ENCODE assay signal across 13 cellular contexts in genomic region chr9:86700601-86701000, GRCh38.
DNase-seq lines count a peak whose midpoint lies in the region; ATAC-seq and TF ChIP-seq lines count a peak whose summit lies in the region.
"Had no signal": no experiment of that assay in that cellular context is flagged by ENCODE, and none has a peak within 500 bp of the region (broad histone marks: within the 10 kb centered on the region; RNA-seq: fewer than 3 reads in every experiment).

No MANE protein-coding gene starts in this region.

- H3K9me2 ChIP-seq in hepatocyte (replicated peaks; ENCODE audit: insufficient read depth), result no peaks in the 10 kb centered on the region

- 0 out of 2 replicates have a peak, but pooled peaks have one; percentile 30 for ATAC-seq in IMR-90 (ENCODE audit: low read depth)
- ATAC-seq in GM19328 (IDR thresholded peaks at IDR 0.05; ENCODE audit: unreplicated experiment), result no peak
- ATAC-seq in GM18517 (IDR thresholded peaks at IDR 0.05; ENCODE audit: unreplicated experiment), result no peak

- H3K4ac ChIP-seq in IMR-90 (ENCODE audit: low read depth, low read length), result no peak overlapping the region

- no peak for TF ChIP-seq CTCF in IMR-90 (conservative IDR thresholded peaks at IDR 0.05; ENCODE audit: low read depth, low read length)
- no peak for TF ChIP-seq CTCF in mammary epithelial cell (conservative IDR thresholded peaks at IDR 0.05 in 1 of 2, IDR thresholded peaks at IDR 0.05 in 1 of 2; ENCODE audit: extremely low read depth in 1 of 2, insufficient read depth in 1 of 2, low read depth in 1 of 2, low read length in 2 of 2)
- no peak for TF ChIP-seq CTCF in hepatocyte (IDR thresholded peaks at IDR 0.05; ENCODE audit: poor library complexity)
- TF ChIP-seq CTCF in GM13977 (IDR thresholded peaks at IDR 0.05; ENCODE audit: extremely low read depth, insufficient read depth, missing control alignments), result no peak

- no peaks in the 10 kb centered on the region for H3K36me3 ChIP-seq in IMR-90 (ENCODE audit: control insufficient read depth, insufficient read depth, low read length)
- H3K36me3 ChIP-seq in mammary epithelial cell (ENCODE audit: insufficient read depth, low read length), result no peaks in the 10 kb centered on the region
- no peaks in the 10 kb centered on the region for H3K36me3 ChIP-seq in hepatocyte (replicated peaks; ENCODE audit: insufficient read depth, low read depth)
- H3K36me3 ChIP-seq in rectal smooth muscle tissue (ENCODE audit: control insufficient read depth, insufficient read depth, low read length), result no peaks in the 10 kb centered on the region
- H3K36me3 ChIP-seq: BLaER1 treated with 17β-estradiol and CSF1 and Interleukin-3, amounts not matched to agents 10 nM and 100 nM; colonic mucosa had no signal

- H3K4me2 ChIP-seq in IMR-90 (ENCODE audit: low read depth, low read length) (no peak overlapping the region; the same call in 1 of the 2 replicates), mammary epithelial cell (ENCODE audit: insufficient read depth, low read depth, low read length) (peak overlapping the region; percentile 10), hepatocyte (peak overlapping the region; percentile 49)
- H3K4me2 ChIP-seq: BLaER1 treated with 17β-estradiol and CSF1 and Interleukin-3, amounts not matched to agents 10 nM and 100 nM had no signal

- no peak overlapping the region for H2BK120ac ChIP-seq in IMR-90 (ENCODE audit: low read depth, low read length)

- H3K56ac ChIP-seq in IMR-90 (ENCODE audit: extremely low read depth, insufficient read depth, low read length), result no peak overlapping the region

- no peak overlapping the region for H2BK5ac ChIP-seq in IMR-90 (ENCODE audit: low read depth, low read length, poor library complexity, severe bottlenecking)

- H4K8ac ChIP-seq in IMR-90 (ENCODE audit: low read depth in 2 of 2, low read length in 2 of 2), result no peak overlapping the region

- H3K27ac ChIP-seq in IMR-90 (ENCODE audit: insufficient read depth, low read length) (no peak overlapping the region), mammary epithelial cell (ENCODE audit: insufficient read depth, low read depth, low read length) (no peak overlapping the region), hepatocyte (peak overlapping the region; percentile 3), rectal smooth muscle tissue (ENCODE audit: low read depth, low read length) (peak overlapping the region; percentile 53)
- H3K27ac ChIP-seq: BLaER1 treated with 17β-estradiol and CSF1 and Interleukin-3, amounts not matched to agents 10 nM and 100 nM; colonic mucosa had no signal

- H3K14ac ChIP-seq in IMR-90 (replicated peaks; ENCODE audit: low read depth, low read length), result no peak overlapping the region

- peaks cover 3% of the 10 kb centered on the region; the same call in 1 of the 2 replicates for H3K9me1 ChIP-seq in IMR-90 (ENCODE audit: insufficient read depth, low read length)

- no peak overlapping the region for H2AK5ac ChIP-seq in IMR-90 (ENCODE audit: low read depth, low read length)

- H3K4me3 ChIP-seq in IMR-90 (ENCODE audit: insufficient read depth, low read depth, low read length), result no peak overlapping the region
- H3K4me3 ChIP-seq in mammary epithelial cell (replicated peaks in 1 of 3; ENCODE audit: insufficient read depth in 1 of 3, low read depth in 2 of 3, low read length in 3 of 3), result no peak overlapping the region
- no peak overlapping the region for H3K4me3 ChIP-seq in hepatocyte
- no peak overlapping the region for H3K4me3 ChIP-seq in rectal smooth muscle tissue (ENCODE audit: low read length)
- H3K4me3 ChIP-seq: BLaER1 treated with 17β-estradiol and CSF1 and Interleukin-3, amounts not matched to agents 10 nM and 100 nM; colonic mucosa had no signal

- TF ChIP-seq POLR2A in IMR-90 (IDR thresholded peaks at IDR 0.05; ENCODE audit: low read depth, low read length), result no peak

- no peak overlapping the region for H4K5ac ChIP-seq in IMR-90 (ENCODE audit: low read depth, low read length)

- BruUV-seq in IMR-90 (replicated peaks; lab: Mats Ljungman, UMichigan) (no TSS peak), mammary epithelial cell (replicated peaks; lab: Mats Ljungman, UMichigan) (no TSS peak)

- no peak for TF ChIP-seq RAD21 in IMR-90 (IDR thresholded peaks at IDR 0.05; ENCODE audit: low read length)

- no peak overlapping the region for H2AFZ ChIP-seq in IMR-90 (replicated peaks; ENCODE audit: low read length, poor library complexity)
- H2AFZ ChIP-seq in mammary epithelial cell (ENCODE audit: low read depth, low read length), result peak overlapping the region; percentile 12
- H2AFZ ChIP-seq in hepatocyte, result no peak overlapping the region

- no peak overlapping the region for H3K18ac ChIP-seq in IMR-90 (ENCODE audit: low read depth, low read length)

- POLR2A ChIA-PET in IMR-90 (lab: Charles Lee; ENCODE audit: unreplicated experiment), result no interaction called here

- CTCF ChIA-PET in IMR-90 (lab: Yijun Ruan, JAX), result interaction anchor here (0.6 kb wide), 1 partner anchor 10 kb away, joined by 3 read pairs; no protein-coding TSS in a partner anchor
- CTCF ChIA-PET in mammary epithelial cell (lab: Charles Lee; ENCODE audit: low non-redundant PET), result no interaction called here

- H3K9ac ChIP-seq in IMR-90 (ENCODE audit: low read depth, low read length), result no peak overlapping the region
- H3K9ac ChIP-seq in mammary epithelial cell (ENCODE audit: insufficient read depth, low read length), result no peak overlapping the region
- no peak overlapping the region for H3K9ac ChIP-seq in rectal smooth muscle tissue (ENCODE audit: low read length)
- H3K9ac ChIP-seq: BLaER1 treated with 17β-estradiol and CSF1 and Interleukin-3, amounts not matched to agents 10 nM and 100 nM had no signal

- dilution Hi-C loops in IMR-90 (cut with HindIII; ENCODE audit: low sequenced_read_pairs, unreplicated experiment) (no loop called here), mammary epithelial cell (cut with HindIII; ENCODE audit: low sequenced_read_pairs) (no loop called here)

- in situ Hi-C loops in IMR-90 (cut with MboI; ENCODE audit: low sequenced_read_pairs), result no loop called here
- in situ Hi-C loops in mammary epithelial cell (cut with MboI; ENCODE audit: low sequenced_read_pairs in 2 of 2), result loop anchor here in 1 of 2 donors (10.0 kb wide), 1 partner anchor 56 kb away; no protein-coding TSS in a partner anchor
- in situ Hi-C loops in GM13977 (cut with MboI; ENCODE audit: low pct_unique_long_range_greater_than_20kb, low sequenced_read_pairs, unreplicated experiment), result no loop called here

- DNase-seq in IMR-90 (peak; percentile 41), mammary epithelial cell (peak; percentile 20), hepatocyte (ENCODE audit: low spot score) (peak; percentile 28), GM13977 (ENCODE audit: low spot score) (no peak)
- no peak for DNase-seq in stimulated activated CD8-positive, alpha-beta memory T cell treated with anti-CD3 and anti-CD28 coated beads, Interleukin-4, amount 100 ng/mL, for 48 hours
- DNase-seq: activated CD4-positive, CD25-positive, alpha-beta regulatory T cell treated with anti-CD3 and anti-CD28 coated beads, Interleukin-2, amount 50 U/mL, for 72 hours; colonic mucosa; NCI-H1048; NCI-H82 had no signal

- H3K9me3 ChIP-seq in IMR-90 (ENCODE audit: control insufficient read depth, insufficient read depth, low read length) (no peaks in the 10 kb centered on the region), mammary epithelial cell (replicated peaks; ENCODE audit: insufficient read depth, low read length) (no peaks in the 10 kb centered on the region), hepatocyte (ENCODE audit: low read depth) (no peaks in the 10 kb centered on the region)
- H3K9me3 ChIP-seq: BLaER1 treated with 17β-estradiol and CSF1 and Interleukin-3, amounts not matched to agents 10 nM and 100 nM; colonic mucosa had no signal

- H3K79me1 ChIP-seq in IMR-90 (ENCODE audit: low read depth in 1 of 2, low read length in 2 of 2), result no peaks in the 10 kb centered on the region

- peaks cover 7% of the 10 kb centered on the region for H3K4me1 ChIP-seq in IMR-90 (ENCODE audit: control insufficient read depth, insufficient read depth, low read length)
- H3K4me1 ChIP-seq in mammary epithelial cell (ENCODE audit: insufficient read depth, low read length), result peaks cover 15% of the 10 kb centered on the region
- H3K4me1 ChIP-seq in hepatocyte (ENCODE audit: insufficient read depth), result peaks cover 15% of the 10 kb centered on the region
- H3K4me1 ChIP-seq in rectal smooth muscle tissue (ENCODE audit: control insufficient read depth, insufficient read depth, low read length), result peaks cover 23% of the 10 kb centered on the region
- H3K4me1 ChIP-seq: BLaER1 treated with 17β-estradiol and CSF1 and Interleukin-3, amounts not matched to agents 10 nM and 100 nM; colonic mucosa had no signal

- H4K20me1 ChIP-seq in IMR-90 (ENCODE audit: insufficient read depth, low read length), result no peaks in the 10 kb centered on the region
- no peaks in the 10 kb centered on the region for H4K20me1 ChIP-seq in mammary epithelial cell (ENCODE audit: insufficient read depth, low read length)
- H4K20me1 ChIP-seq in hepatocyte (ENCODE audit: insufficient read depth, poor library complexity, severe bottlenecking), result no peaks in the 10 kb centered on the region
- H4K20me1 ChIP-seq: BLaER1 treated with 17β-estradiol and CSF1 and Interleukin-3, amounts not matched to agents 10 nM and 100 nM had no signal

- intact Hi-C loops in IMR-90 (cut with micrococcal nuclease), result no loop called here
- intact Hi-C loops in mammary epithelial cell (cut with micrococcal nuclease), result loop anchor here (10.0 kb wide), 1 partner anchor 56 kb away; no protein-coding TSS in a partner anchor

- no peaks in the 10 kb centered on the region for H3K79me2 ChIP-seq in mammary epithelial cell (ENCODE audit: insufficient read depth, low read length)
- no peaks in the 10 kb centered on the region for H3K79me2 ChIP-seq in hepatocyte

- H4K91ac ChIP-seq in IMR-90 (ENCODE audit: insufficient read depth, low read depth, low read length), result no peak overlapping the region

- H3K23ac ChIP-seq in IMR-90 (ENCODE audit: low read depth, low read length), result no peak overlapping the region

- H3K27me3 ChIP-seq in IMR-90 (ENCODE audit: control insufficient read depth, insufficient read depth, low read length) (no peaks in the 10 kb centered on the region), mammary epithelial cell (ENCODE audit: insufficient read depth, low read length) (no peaks in the 10 kb centered on the region), hepatocyte (no peaks in the 10 kb centered on the region), rectal smooth muscle tissue (ENCODE audit: control insufficient read depth, insufficient read depth, low read length) (no peaks in the 10 kb centered on the region)
- H3K27me3 ChIP-seq: BLaER1 treated with 17β-estradiol and CSF1 and Interleukin-3, amounts not matched to agents 10 nM and 100 nM; colonic mucosa had no signal

- H2AK9ac ChIP-seq in IMR-90 (replicated peaks; ENCODE audit: low read depth, low read length, poor library complexity), result no peak overlapping the region

- no peak overlapping the region for H2BK20ac ChIP-seq in IMR-90 (ENCODE audit: low read depth, low read length)

- H2BK15ac ChIP-seq in IMR-90 (ENCODE audit: low read depth, low read length), result no peak overlapping the region

- 30% methylated on average over 2 of the region's 5 CpGs; no CpG with 5 or more reads in 1 of the 2 experiments for WGBS in IMR-90 (ENCODE audit: extremely low coverage in 2 of 2, insufficient read length in 1 of 2), 2 experiments
- WGBS in mammary epithelial cell (ENCODE audit: low coverage, missing lambda C conversion rate), result 0% methylated on average over 3 of the region's 5 CpGs
- WGBS in hepatocyte (ENCODE audit: low lambda C conversion rate, missing lambda C conversion rate), result 44% methylated on average over 5 of the region's 5 CpGs

Comparison
In these comparisons a context has a peak if more than half of its experiments do, and no peak if none do; other contexts are left out.
1. DNase-seq: peak in IMR-90 (single experiment), mammary epithelial cell (single experiment) and hepatocyte (single experiment); none in GM13977 (single experiment) and stimulated activated CD8-positive, alpha-beta memory T cell treated with anti-CD3 and anti-CD28 coated beads, Interleukin-4, amount 100 ng/mL, for 48 hours (single experiment).
2. H3K27ac ChIP-seq: peak in hepatocyte (single experiment) and rectal smooth muscle tissue (single experiment); none in IMR-90 (single experiment) and mammary epithelial cell (single experiment).